ENCODE assay signal across 8 cellular contexts in genomic region chr7:65080799-65081651, GRCh38.
DNase-seq lines count a peak whose midpoint lies in the region; ATAC-seq and TF ChIP-seq lines count a peak whose summit lies in the region.
"Not testable (repeated sequence)": the region's sequence is repeated elsewhere in the genome, so short reads cannot be mapped to it uniquely, and the experiment has no call there.

No MANE protein-coding gene starts in this region.

- peak overlapping the region; percentile 74 for H3K4me2 ChIP-seq in GM23338
- peak overlapping the region; percentile 68 for H3K4me2 ChIP-seq in Karpas-422 (ENCODE audit: low read depth, low read length, poor library complexity, severe bottlenecking)
- peak overlapping the region; percentile 73 for H3K4me2 ChIP-seq in neural progenitor cell

- ATAC-seq in GM23338 (peak; percentile 67), foreskin keratinocyte (peak; percentile 98)
- ATAC-seq in stimulated activated naive CD8-positive, alpha-beta T cell treated with anti-CD3 and anti-CD28 coated beads, Interleukin-15, amount 100 ng/mL, for 72 hours = peak; percentile 99

- H3K4me1 ChIP-seq in GM23338 (ENCODE audit: insufficient read depth); Karpas-422 (ENCODE audit: low read length); SJSA1 (replicated peaks); foreskin keratinocyte; neural progenitor cell: not testable (repeated sequence)

- H3K79me2 ChIP-seq in GM23338 (replicated peaks; ENCODE audit: insufficient read depth) = not testable (repeated sequence)
- H3K79me2 ChIP-seq in Karpas-422 (ENCODE audit: low read length) (peaks cover 12% of the 10 kb centered on the region; the same call in 1 of the 2 replicates), neural progenitor cell (ENCODE audit: low read depth) (peaks cover 14% of the 10 kb centered on the region)

- H3K9me2 ChIP-seq in GM23338 (ENCODE audit: insufficient read depth); Karpas-422 (replicated peaks; ENCODE audit: insufficient read depth, low read length): not testable (repeated sequence)

- H3K36me3 ChIP-seq in GM23338 (ENCODE audit: insufficient read depth); Karpas-422 (ENCODE audit: insufficient read depth, low read length); SJSA1; neural progenitor cell: not testable (repeated sequence)

- not testable (repeated sequence) for H2AFZ ChIP-seq in GM23338
- H2AFZ ChIP-seq in Karpas-422 (ENCODE audit: low read length) = peak overlapping the region; percentile 81; the same call in 1 of the 2 replicates
- peak overlapping the region; percentile 82 for H2AFZ ChIP-seq in neural progenitor cell (replicated peaks)

- H3K27ac Mint-ChIP-seq in GM23338, neural progenitor cell: not testable (repeated sequence)
- peak overlapping the region; percentile 91 to 95 for H3K27ac Mint-ChIP-seq in stimulated activated naive CD8-positive, alpha-beta T cell treated with anti-CD3 and anti-CD28 coated beads, Interleukin-15, amount 100 ng/mL, for 72 hours

- H3K36me3 Mint-ChIP-seq in GM23338 (ENCODE audit: low read depth); neural progenitor cell: not testable (repeated sequence)

- not testable (repeated sequence) for H3F3A ChIP-seq in GM23338 (replicated peaks; ENCODE audit: low read depth); neural progenitor cell (ENCODE audit: low read depth)

- H3K4me1 Mint-ChIP-seq in GM23338; neural progenitor cell; stimulated activated naive CD8-positive, alpha-beta T cell treated with anti-CD3 and anti-CD28 coated beads, Interleukin-15, amount 100 ng/mL, for 72 hours: not testable (repeated sequence)

- H4K20me1 ChIP-seq in GM23338 (replicated peaks; ENCODE audit: insufficient read depth); Karpas-422 (ENCODE audit: insufficient read depth, low read depth, low read length); neural progenitor cell (ENCODE audit: low read depth): not testable (repeated sequence)

- H3K9ac ChIP-seq in Karpas-422 (ENCODE audit: low read length) (peak overlapping the region; percentile 76), neural progenitor cell (peak overlapping the region; percentile 60)

- not testable (repeated sequence) for H3K9me3 Mint-ChIP-seq in GM23338; neural progenitor cell; stimulated activated naive CD8-positive, alpha-beta T cell treated with anti-CD3 and anti-CD28 coated beads, Interleukin-15, amount 100 ng/mL, for 72 hours

- H3K27me3 ChIP-seq in GM23338 (ENCODE audit: insufficient read depth); Karpas-422 (ENCODE audit: low read length); SJSA1 (replicated peaks); foreskin keratinocyte; neural progenitor cell: not testable (repeated sequence)

- H3K27me3 Mint-ChIP-seq in GM23338 (ENCODE audit: insufficient read depth, low read depth, poor library complexity); neural progenitor cell (ENCODE audit: insufficient read depth, low read depth); stimulated activated naive CD8-positive, alpha-beta T cell treated with anti-CD3 and anti-CD28 coated beads, Interleukin-15, amount 100 ng/mL, for 72 hours: not testable (repeated sequence)

- DNase-seq in ELF-1 (ENCODE audit: low read depth, low spot score) (peak; percentile 93), GM23338 (ENCODE audit: low spot score) (peak; percentile 84), Karpas-422 (peak; percentile 95), SJSA1 (ENCODE audit: low read depth in 1 of 2, low spot score in 2 of 2) (peak; percentile 89 to 91), foreskin keratinocyte (peak; percentile 56 to 86), neural progenitor cell (ENCODE audit: low spot score) (peak; percentile 93)
- peak; percentile 94 for DNase-seq in activated naive CD4-positive, alpha-beta T cell treated with Interleukin-2 at 50 U/mL for 16 hours
- DNase-seq in stimulated activated naive CD8-positive, alpha-beta T cell treated with anti-CD3 and anti-CD28 coated beads, Interleukin-15, amount 100 ng/mL, for 72 hours = peak; percentile 87 to 93

- not testable (repeated sequence) for H3K4me3 Mint-ChIP-seq in GM23338
- H3K4me3 Mint-ChIP-seq in neural progenitor cell = peak overlapping the region; percentile 88
- H3K4me3 Mint-ChIP-seq in stimulated activated naive CD8-positive, alpha-beta T cell treated with anti-CD3 and anti-CD28 coated beads, Interleukin-15, amount 100 ng/mL, for 72 hours = peak overlapping the region; percentile 87 to 91

- not testable (repeated sequence) for H3K9me3 ChIP-seq in Karpas-422 (ENCODE audit: low read length); SJSA1 (replicated peaks); neural progenitor cell (ENCODE audit: low read depth)

- not testable (repeated sequence) for H3K27ac ChIP-seq in GM23338 (ENCODE audit: low read depth); Karpas-422 (ENCODE audit: low read length); SJSA1; foreskin keratinocyte; neural progenitor cell

- H3K4me3 ChIP-seq in GM23338 (peak overlapping the region; percentile 77), Karpas-422 (ENCODE audit: low read length) (peak overlapping the region; percentile 86), SJSA1 (peak overlapping the region; percentile 43), neural progenitor cell (peak overlapping the region; percentile 89)

- TF ChIP-seq CTCF in GM23338 (conservative IDR thresholded peaks at IDR 0.05; ENCODE audit: low read depth in 2 of 2); foreskin keratinocyte (conservative IDR thresholded peaks at IDR 0.05); neural progenitor cell (IDR thresholded peaks at IDR 0.05): not testable (repeated sequence)

TF ChIP-seq in GM23338, 12 proteins besides CTCF, POLR2A, EP300 and RAD21:
- TF ChIP-seq POLR2AphosphoS5 (IDR thresholded peaks at IDR 0.05; ENCODE audit: low read depth) = peak; percentile 77
